In genomic region chr5:69042915-69043795, GRCh38 we compare ENCODE assay signal across 8 cellular contexts. TPM values are rescaled to one million over a fixed set of nuclear protein-coding genes. Genes with fewer than 3 reads are reported as not detected.
DNase-seq lines count a peak whose midpoint lies in the region; ATAC-seq and TF ChIP-seq lines count a peak whose summit lies in the region.

No MANE protein-coding gene starts in this region.

- H3K4me1 Mint-ChIP-seq in T-cell = peaks cover 5 to 13% (median 6%) of the 10 kb centered on the region in 3 donors

- 7% methylated on average over 19 of the region's 19 CpGs for WGBS in right cardiac atrium

- H3K9me3 Mint-ChIP-seq in T-cell = no peaks in the 10 kb centered on the region

- POLR2A ChIA-PET in T-cell (lab: Charles Lee) = no interaction called here

- peak overlapping the region; percentile 79 to 84 (median 83) for H3K4me3 Mint-ChIP-seq in T-cell

- H3K27ac ChIP-seq in right cardiac atrium (ENCODE audit: low read length) (peak overlapping the region; percentile 72), rectal smooth muscle tissue (ENCODE audit: low read depth, low read length) (peak overlapping the region; percentile 75), vagina (peak overlapping the region; percentile 61)

- CTCF ChIA-PET in T-cell (lab: Charles Lee) = interaction anchor here (0.6 to 1.9 kb wide), 12 partner anchors 23 to 788 kb away, joined by 3 to 24 read pairs (median 4); partner anchors contain the start of genes SLC30A5 (in 2 of the 2), AK6 (in 1 of the 2), CCDC125 (in 1 of the 2) and RAD17 (in 1 of the 2)

- H3K27me3 Mint-ChIP-seq in T-cell = no peaks in the 10 kb centered on the region

- no peak for TF ChIP-seq POLR2A in vagina (IDR thresholded peaks at IDR 0.05)

- H3K4me3 ChIP-seq in right cardiac atrium (ENCODE audit: low read length) (peak overlapping the region; percentile 56), rectal smooth muscle tissue (ENCODE audit: low read length) (peak overlapping the region; percentile 82), vagina (peak overlapping the region; percentile 38 to 43)

- H3K9me3 ChIP-seq in right cardiac atrium (ENCODE audit: control insufficient read depth, low read length) (no peaks in the 10 kb centered on the region), vagina (no peaks in the 10 kb centered on the region)

- no peaks in the 10 kb centered on the region for H3K36me3 ChIP-seq in rectal smooth muscle tissue (ENCODE audit: control insufficient read depth, insufficient read depth, low read length)
- no peaks in the 10 kb centered on the region for H3K36me3 ChIP-seq in vagina

- DNase-seq in NCI-H146 (lab: John Stamatoyannopoulos, UW) (peak; percentile 83), T-cell (peak; percentile 48 to 85 (median 74)), amygdala (lab: John Stamatoyannopoulos, UW) (peak in 50 of 56 donors; percentile 5 to 87 (median 59)), right cardiac atrium (peak in 2 of 3 donors; percentile 40 to 72), vagina (ENCODE audit: extremely low spot score in 2 of 2) (no peak)

- TF ChIP-seq CTCF in GM12873 (IDR thresholded peaks at IDR 0.05; ENCODE audit: insufficient read depth, low read depth, low read length, missing control alignments) = peak; percentile 68
- peak; percentile 68 to 82 (median 72) for TF ChIP-seq CTCF in vagina (IDR thresholded peaks at IDR 0.05)

- ATAC-seq in HG02840 (IDR thresholded peaks at IDR 0.05; ENCODE audit: low FRiP score, unreplicated experiment) = peak; percentile 95
- peak; percentile 95 to 97 (median 96) for ATAC-seq in T-cell (replicated peaks in 1 of 4)
- ATAC-seq in right cardiac atrium = peak; percentile 94 to 97

- intact Hi-C loops in right cardiac atrium (cut with DNase I) (loop anchor here in 2 of 4 donors (5.0 to 10.0 kb wide), 3 partner anchors 49 to 292 kb away; partner anchors contain the start of genes CCDC125 (in 2 of the 2) and SLC30A5 (in 1 of the 2)), vagina (cut with DNase I) (no loop called here)

- peak overlapping the region; percentile 91 to 93 for H3K27ac Mint-ChIP-seq in T-cell

- H3K9ac ChIP-seq in rectal smooth muscle tissue (ENCODE audit: low read length) = peak overlapping the region; percentile 24

- H3K36me3 Mint-ChIP-seq in T-cell = no peaks in the 10 kb centered on the region

- H3K4me1 ChIP-seq in right cardiac atrium (ENCODE audit: control insufficient read depth, insufficient read depth, low read length) (no peaks in the 10 kb centered on the region), rectal smooth muscle tissue (ENCODE audit: control insufficient read depth, insufficient read depth, low read length) (no peaks in the 10 kb centered on the region), vagina (no peaks in the 10 kb centered on the region)

- H3K27me3 ChIP-seq in right cardiac atrium (ENCODE audit: control insufficient read depth, insufficient read depth) (no peaks in the 10 kb centered on the region), rectal smooth muscle tissue (ENCODE audit: control insufficient read depth, insufficient read depth, low read length) (no peaks in the 10 kb centered on the region), vagina (no peaks in the 10 kb centered on the region)

RNA-seq across cellular contexts. Expression of gene SLC30A5, which starts 50.7 kb away (rescaled TPM):
- total RNA-seq in T-cell (10 to 100 TPM; 22.2 to 33.0 (median 26.9) TPM), right cardiac atrium (10 to 100 TPM; 40.6 to 59.1 (median 55.5) TPM), vagina (62.6 TPM)
- 32.5 TPM for polyA plus RNA-seq in right cardiac atrium

Comparison
In these comparisons a context has a peak if more than half of its experiments do, and no peak if none do; other contexts are left out.
1. DNase-seq: peak in NCI-H146 (single experiment), T-cell (34 of 34), amygdala (50 of 56) and right cardiac atrium (2 of 3); none in vagina (0 of 2).
2. Peak in every context shown above with its lines, with median percentiles within 50 percentile points of each other: ATAC-seq, H3K27ac ChIP-seq and H3K4me3 ChIP-seq.